Comparison of ENCODE assay signal across 7 cellular contexts in the genomic region with DNA sequence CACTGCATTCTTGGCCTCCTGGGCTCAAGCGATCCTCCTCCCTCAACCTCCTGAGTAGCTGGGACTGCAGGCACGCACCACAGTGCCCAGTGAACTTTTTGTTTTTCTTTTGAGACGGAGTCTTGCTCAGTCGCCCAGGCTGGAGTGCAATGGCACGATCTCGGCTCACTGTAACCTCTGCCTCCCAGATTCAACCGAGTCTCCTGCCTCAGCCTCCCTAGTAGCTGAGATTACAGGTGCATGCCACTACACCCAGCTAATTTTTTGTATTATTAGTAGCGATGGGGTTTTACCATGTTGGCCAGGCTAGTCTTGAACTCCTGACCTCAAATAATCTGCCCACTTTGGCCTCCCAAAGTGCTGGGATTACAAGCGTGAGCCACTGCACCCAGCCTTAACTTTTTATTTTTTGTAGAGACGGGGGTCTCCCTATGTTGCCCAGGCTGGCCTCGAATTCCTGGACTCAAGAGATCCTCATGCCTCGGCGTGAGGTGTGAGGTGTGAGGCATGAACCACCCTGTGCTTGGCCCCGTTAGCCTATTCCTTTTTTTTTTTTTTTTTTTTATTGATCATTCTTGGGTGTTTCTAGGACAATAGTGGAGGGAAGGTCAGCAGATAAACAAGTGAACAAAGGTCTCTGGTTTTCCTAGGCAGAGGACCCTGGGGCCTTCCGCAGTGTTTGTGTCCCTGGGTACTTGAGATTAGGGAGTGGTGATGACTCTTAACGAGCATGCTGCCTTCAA. TPM values are rescaled to one million over a fixed set of nuclear protein-coding genes. Genes with fewer than 3 reads are reported as not detected.
DNase-seq lines count a peak whose midpoint lies in the region; ATAC-seq and TF ChIP-seq lines count a peak whose summit lies in the region.
"Not testable (repeated sequence)": the region's sequence is repeated elsewhere in the genome, so short reads cannot be mapped to it uniquely, and the experiment has no call there.
"Had no signal": no experiment of that assay in that cellular context is flagged by ENCODE, and none has a peak within 500 bp of the region (broad histone marks: within the 10 kb centered on the region; RNA-seq: fewer than 3 reads in every experiment).

No MANE protein-coding gene starts in this region.

- DNase-seq in GM12865 (ENCODE audit: low read depth); RWPE2 (ENCODE audit: low spot score); activated naive CD4-positive, alpha-beta T cell treated with anti-CD3 and anti-CD28 coated beads, Interleukin-2, amount 10 ng/mL, durations not matched to agents 7 days and 5 days; fibroblast of villous mesenchyme (ENCODE audit: low read depth); type B pancreatic cell (ENCODE audit: extremely low spot score, unreplicated experiment): not testable (repeated sequence)

- not testable (repeated sequence) for H3K36me3 Mint-ChIP-seq in activated naive CD4-positive, alpha-beta T cell treated with anti-CD3 and anti-CD28 coated beads, Interleukin-2, amount 10 ng/mL, durations not matched to agents 7 days and 5 days; nephron (ENCODE audit: low read depth); type B pancreatic cell

- not testable (repeated sequence) for ATAC-seq in RWPE2 (ENCODE audit: low read depth)

- TF ChIP-seq CTCF in GM12865 (IDR thresholded peaks at IDR 0.05; ENCODE audit: insufficient read depth, low read depth, low read length, missing control alignments); RWPE2 (IDR thresholded peaks at IDR 0.05; ENCODE audit: poor library complexity, severe bottlenecking); fibroblast of villous mesenchyme (IDR thresholded peaks at IDR 0.05; ENCODE audit: insufficient read depth, low read depth, low read length); nephron (IDR thresholded peaks at IDR 0.05; ENCODE audit: unreplicated experiment in 3 of 3); type B pancreatic cell (conservative IDR thresholded peaks at IDR 0.05): not testable (repeated sequence)

- H3K27ac Mint-ChIP-seq in activated naive CD4-positive, alpha-beta T cell treated with anti-CD3 and anti-CD28 coated beads, Interleukin-2, amount 10 ng/mL, durations not matched to agents 7 days and 5 days; nephron; type B pancreatic cell: not testable (repeated sequence)

- H3K4me3 ChIP-seq in GM12865 (ENCODE audit: low read depth, low read length) (peak overlapping the region; percentile 53), fibroblast of villous mesenchyme (ENCODE audit: low read depth, low read length) (peak overlapping the region; percentile 73)
- not testable (repeated sequence) for H3K4me3 ChIP-seq in RWPE2 (ENCODE audit: severe bottlenecking)

- peaks cover 83% of the 10 kb centered on the region for H3K27me3 Mint-ChIP-seq in activated naive CD4-positive, alpha-beta T cell treated with anti-CD3 and anti-CD28 coated beads, Interleukin-2, amount 10 ng/mL, durations not matched to agents 7 days and 5 days
- peaks cover 61% of the 10 kb centered on the region for H3K27me3 Mint-ChIP-seq in nephron (ENCODE audit: low read depth)
- H3K27me3 Mint-ChIP-seq in type B pancreatic cell, result peaks cover 36% of the 10 kb centered on the region

- H3K4me1 Mint-ChIP-seq in activated naive CD4-positive, alpha-beta T cell treated with anti-CD3 and anti-CD28 coated beads, Interleukin-2, amount 10 ng/mL, durations not matched to agents 7 days and 5 days, result peaks cover 25% of the 10 kb centered on the region
- not testable (repeated sequence) for H3K4me1 Mint-ChIP-seq in nephron; type B pancreatic cell (ENCODE audit: unreplicated experiment)

- H3K9me3 ChIP-seq in RWPE2 (ENCODE audit: severe bottlenecking), result not testable (repeated sequence)

- H3K27me3 ChIP-seq in RWPE2 (ENCODE audit: insufficient read depth, poor library complexity, severe bottlenecking), result peaks cover 32% of the 10 kb centered on the region

- peak overlapping the region; percentile 51 for H3K27ac ChIP-seq in RWPE2 (ENCODE audit: poor library complexity, severe bottlenecking)

- peak overlapping the region; percentile 82 for H3K4me3 Mint-ChIP-seq in activated naive CD4-positive, alpha-beta T cell treated with anti-CD3 and anti-CD28 coated beads, Interleukin-2, amount 10 ng/mL, durations not matched to agents 7 days and 5 days
- H3K4me3 Mint-ChIP-seq in nephron (peak overlapping the region; percentile 66 to 86 (median 70)), type B pancreatic cell (peak overlapping the region; percentile 70)

- H3K36me3 ChIP-seq in RWPE2 (ENCODE audit: low read depth), result not testable (repeated sequence)

- CTCF ChIA-PET in activated naive CD4-positive, alpha-beta T cell treated with anti-CD3 and anti-CD28 coated beads, Interleukin-2, amount 10 ng/mL, durations not matched to agents 7 days and 5 days (lab: Charles Lee), result not testable (repeated sequence)

- H3K4me1 ChIP-seq in RWPE2 (ENCODE audit: insufficient read depth, poor library complexity, severe bottlenecking), result not testable (repeated sequence)

- H3K9me3 Mint-ChIP-seq in activated naive CD4-positive, alpha-beta T cell treated with anti-CD3 and anti-CD28 coated beads, Interleukin-2, amount 10 ng/mL, durations not matched to agents 7 days and 5 days; nephron; type B pancreatic cell: not testable (repeated sequence)

RNA-seq across cellular contexts. Expression of a gene that starts 11.3 kb away (rescaled TPM):
- total RNA-seq in fibroblast of villous mesenchyme (277 and 299 TPM in 2 replicates), type B pancreatic cell (ENCODE audit: low replicate concordance) (159 and 176 TPM in 2 replicates)

RNA-seq across cellular contexts. Expression of a gene that starts 24.7 kb away (rescaled TPM):
- total RNA-seq in fibroblast of villous mesenchyme, result 0.32 and 0.86 TPM in 2 replicates
- total RNA-seq in type B pancreatic cell (ENCODE audit: low replicate concordance), result 1.1 and 1.5 TPM in 2 replicates
- total RNA-seq: left lobe of liver had no signal

RNA-seq across cellular contexts. Expression of a gene that starts 25.4 kb away (rescaled TPM):
- total RNA-seq in fibroblast of villous mesenchyme (3.9 TPM in 2 replicates), type B pancreatic cell (ENCODE audit: low replicate concordance) (4.2 and 5.5 TPM in 2 replicates)

RNA-seq across cellular contexts. Expression of a gene that starts 27.5 kb away (rescaled TPM):
- 1.3 and 1.7 TPM in 2 replicates for total RNA-seq in fibroblast of villous mesenchyme
- total RNA-seq in type B pancreatic cell (ENCODE audit: low replicate concordance), result 5.2 and 11.9 TPM in 2 replicates

RNA-seq across cellular contexts. Expression of a gene that starts 39.8 kb away (rescaled TPM):
- total RNA-seq in fibroblast of villous mesenchyme (7.8 and 10.3 TPM in 2 replicates), type B pancreatic cell (ENCODE audit: low replicate concordance) (25.2 and 27.3 TPM in 2 replicates)
